Comparison of ENCODE assay signal across 15 cellular contexts in genomic region chr11:17019231-17019630, GRCh38.
"Had no signal": no experiment of that assay in that cellular context is flagged by ENCODE, and none has a peak within 500 bp of the region (broad histone marks: within the 10 kb centered on the region; RNA-seq: fewer than 3 reads in every experiment).

No MANE protein-coding gene starts in this region.

- H3K27ac ChIP-seq: ascending aorta, breast epithelium, sigmoid colon, thoracic aorta had no signal

- H3K36me3 ChIP-seq: ascending aorta, breast epithelium, sigmoid colon, thoracic aorta had no signal

- H3K4me1 ChIP-seq: breast epithelium had no signal

- H3K9me3 ChIP-seq: ascending aorta, breast epithelium, sigmoid colon, thoracic aorta had no signal

- DNase-seq: activated CD4-positive, alpha-beta T cell treated with anti-CD3 and anti-CD28 coated beads, Interleukin-2, amount 10 ng/mL, durations not matched to agents 7 days and 5 days; activated CD8-positive, alpha-beta memory T cell treated with anti-CD3 and anti-CD28 coated beads, Interleukin-2, amount 50 U/mL, for 48 hours; activated naive CD8-positive, alpha-beta T cell treated with anti-CD3 and anti-CD28 coated beads for 36 hours; effector memory CD8-positive, alpha-beta T cell; foreskin melanocyte; head of caudate nucleus; left cardiac atrium; midbrain; sigmoid colon; stimulated activated CD4-positive, alpha-beta T cell treated with anti-CD3 and anti-CD28 coated beads, Interleukin-12 subunit alpha, Interleukin-12 subunit beta, amount 100 ng/mL, for 4 hours; stimulated activated CD4-positive, alpha-beta T cell treated with anti-CD3 and anti-CD28 coated beads, Interleukin-2, amount 100 ng/mL, for 24 hours had no signal

- H3K27me3 ChIP-seq: ascending aorta, breast epithelium had no signal

- H3K4me3 ChIP-seq: ascending aorta, breast epithelium, lung, sigmoid colon, thoracic aorta had no signal

- ATAC-seq: effector memory CD8-positive, alpha-beta T cell; left cardiac atrium had no signal
